22 cellular contexts compared by ENCODE assay signal in genomic region chrX:119421306-119421705, GRCh38.
"Had no signal": no experiment of that assay in that cellular context is flagged by ENCODE, and none has a peak within 500 bp of the region (broad histone marks: within the 10 kb centered on the region; RNA-seq: fewer than 3 reads in every experiment).

No MANE protein-coding gene starts in this region.

- H3K27ac Mint-ChIP-seq: mesothelial cell of epicardium, naive B cell had no signal

- H3K9me3 ChIP-seq: colonic mucosa, esophagus muscularis mucosa, gastroesophageal sphincter, heart left ventricle, left lung, lower lobe of right lung, mucosa of descending colon had no signal

- H3K36me3 ChIP-seq: colonic mucosa, left lung, lower lobe of right lung had no signal

- H3K4me3 Mint-ChIP-seq: dendritic cell treated with granulocyte-macrophage colony-stimulating factor and Interleukin-4, amounts not matched to agents 40 ng/mL and 50 ng/mL, for 4 days; effector memory CD8-positive, alpha-beta T cell; mesothelial cell of epicardium; naive thymus-derived CD8-positive, alpha-beta T cell had no signal

- ATAC-seq: effector memory CD8-positive, alpha-beta T cell; foreskin keratinocyte; gastroesophageal sphincter; heart left ventricle; left cardiac atrium; left lung; left ventricle myocardium superior; lower lobe of right lung; mucosa of descending colon; naive thymus-derived CD8-positive, alpha-beta T cell had no signal

- H3K4me3 ChIP-seq: colonic mucosa, esophagus muscularis mucosa, gastroesophageal sphincter, heart left ventricle, left lung, lower lobe of right lung, mucosa of descending colon had no signal

- FAIRE-seq: endothelial cell of umbilical vein, frontal cortex, islet of Langerhans, keratinocyte had no signal

- DNase-seq: colonic mucosa; cortex of kidney; effector CD8-positive, alpha-beta T cell; effector memory CD8-positive, alpha-beta T cell; foreskin keratinocyte; heart left ventricle; left cardiac atrium; left lung; left ventricle myocardium superior; lower lobe of right lung; mesenchymal stem cell; mucosa of descending colon; naive B cell; naive thymus-derived CD8-positive, alpha-beta T cell had no signal

- H3K4me1 ChIP-seq: colonic mucosa, esophagus muscularis mucosa, foreskin keratinocyte, gastroesophageal sphincter, heart left ventricle, left lung, lower lobe of right lung had no signal

- H3K27me3 Mint-ChIP-seq: dendritic cell treated with granulocyte-macrophage colony-stimulating factor and Interleukin-4, amounts not matched to agents 40 ng/mL and 50 ng/mL, for 4 days; effector memory CD8-positive, alpha-beta T cell; naive B cell; naive thymus-derived CD8-positive, alpha-beta T cell had no signal

- H3K4me1 Mint-ChIP-seq: mesothelial cell of epicardium had no signal

- H3K27ac ChIP-seq: colonic mucosa, esophagus muscularis mucosa, foreskin keratinocyte, gastroesophageal sphincter, heart left ventricle, left lung, lower lobe of right lung had no signal

- H3K9me3 Mint-ChIP-seq: dendritic cell treated with granulocyte-macrophage colony-stimulating factor and Interleukin-4, amounts not matched to agents 40 ng/mL and 50 ng/mL, for 4 days; effector memory CD8-positive, alpha-beta T cell; naive thymus-derived CD8-positive, alpha-beta T cell had no signal

- H3K36me3 Mint-ChIP-seq: mesothelial cell of epicardium had no signal

- H3K27me3 ChIP-seq: colonic mucosa, esophagus muscularis mucosa, foreskin keratinocyte, gastroesophageal sphincter, heart left ventricle, left lung had no signal
